In the genomic region with DNA sequence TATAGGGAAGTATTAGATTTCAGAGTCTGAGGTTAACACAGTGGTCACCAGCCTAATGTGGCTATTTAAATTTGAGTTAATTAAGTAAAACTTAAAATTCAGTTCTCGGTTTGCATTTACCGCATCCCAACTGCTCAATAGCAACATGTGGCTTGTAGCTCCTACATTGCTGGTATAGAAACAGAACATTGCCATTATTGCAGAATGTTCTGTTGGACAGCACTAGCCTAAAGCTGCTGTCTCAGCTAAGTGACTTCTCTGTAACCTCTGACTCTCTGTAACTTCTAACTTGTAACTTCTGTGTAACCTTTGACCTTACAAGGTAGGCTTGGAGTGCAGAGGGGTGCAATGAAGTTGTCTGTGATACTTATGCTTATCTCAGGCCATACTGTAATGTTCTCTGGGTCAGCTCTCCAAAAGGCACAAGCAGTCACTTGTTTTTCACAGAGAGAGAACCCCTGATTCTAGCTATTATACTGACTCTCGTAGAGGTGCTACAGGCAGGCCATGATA, we compare ENCODE assay signal across 36 cellular contexts.
"Had no signal": no experiment of that assay in that cellular context is flagged by ENCODE, and none has a peak within 500 bp of the region (broad histone marks: within the 10 kb centered on the region; RNA-seq: fewer than 3 reads in every experiment).

No MANE protein-coding gene starts in this region.

- ATAC-seq: activated CD4-positive, alpha-beta T cell treated with anti-CD3 and anti-CD28 coated beads for 36 hours; activated CD8-positive, alpha-beta memory T cell treated with anti-CD3 and anti-CD28 coated beads, Interleukin-2, amount 10 ng/mL, durations not matched to agents 7 days and 5 days; activated CD8-positive, alpha-beta T cell treated with anti-CD3 and anti-CD28 coated beads, Interleukin-2, amount 10 ng/mL, durations not matched to agents 7 days and 5 days; activated T-cell treated with anti-CD3 and anti-CD28 coated beads, Interleukin-2, amount 50 U/mL, for 72 hours; body of pancreas; left colon; psoas muscle; stimulated activated effector memory CD8-positive, alpha-beta T cell treated with anti-CD3 and anti-CD28 coated beads, Interleukin-12 subunit alpha, Interleukin-12 subunit beta, amount 100 ng/mL, for 72 hours; T-helper 17 cell had no signal

- H3K36me3 ChIP-seq: adrenal gland, sigmoid colon, thoracic aorta, uterus had no signal

- H3K4me1 ChIP-seq: parathyroid adenoma, uterus had no signal

- H3K79me2 ChIP-seq: parathyroid adenoma had no signal

- H3K4me3 Mint-ChIP-seq: activated CD4-positive, alpha-beta T cell treated with anti-CD3 and anti-CD28 coated beads for 36 hours; activated CD8-positive, alpha-beta memory T cell treated with anti-CD3 and anti-CD28 coated beads, Interleukin-2, amount 10 ng/mL, durations not matched to agents 7 days and 5 days; activated CD8-positive, alpha-beta T cell treated with anti-CD3 and anti-CD28 coated beads, Interleukin-2, amount 10 ng/mL, durations not matched to agents 7 days and 5 days; activated naive CD4-positive, alpha-beta T cell treated with anti-CD3 and anti-CD28 coated beads for 36 hours; activated naive CD8-positive, alpha-beta T cell treated with anti-CD3 and anti-CD28 coated beads for 36 hours; activated T-cell treated with anti-CD3 and anti-CD28 coated beads, Interleukin-2, amount 50 U/mL, for 72 hours; naive B cell; neural crest cell; stimulated activated effector memory CD8-positive, alpha-beta T cell treated with anti-CD3 and anti-CD28 coated beads, Interleukin-12 subunit alpha, Interleukin-12 subunit beta, amount 100 ng/mL, for 72 hours; stimulated activated naive CD8-positive, alpha-beta T cell treated with anti-CD3 and anti-CD28 coated beads, Interleukin-15, Interleukin-2, amounts not matched to agents 100 ng/mL and 50 ng/mL, for 24 hours; T-helper 17 cell had no signal

- H3K27ac Mint-ChIP-seq: activated CD4-positive, alpha-beta T cell treated with anti-CD3 and anti-CD28 coated beads for 36 hours; activated CD8-positive, alpha-beta memory T cell treated with anti-CD3 and anti-CD28 coated beads, Interleukin-2, amount 10 ng/mL, durations not matched to agents 7 days and 5 days; activated CD8-positive, alpha-beta T cell treated with anti-CD3 and anti-CD28 coated beads, Interleukin-2, amount 10 ng/mL, durations not matched to agents 7 days and 5 days; activated naive CD4-positive, alpha-beta T cell treated with anti-CD3 and anti-CD28 coated beads for 36 hours; activated naive CD8-positive, alpha-beta T cell treated with anti-CD3 and anti-CD28 coated beads for 36 hours; activated T-cell treated with anti-CD3 and anti-CD28 coated beads, Interleukin-2, amount 50 U/mL, for 72 hours; naive B cell; stimulated activated effector memory CD8-positive, alpha-beta T cell treated with anti-CD3 and anti-CD28 coated beads, Interleukin-12 subunit alpha, Interleukin-12 subunit beta, amount 100 ng/mL, for 72 hours; stimulated activated naive CD8-positive, alpha-beta T cell treated with anti-CD3 and anti-CD28 coated beads, Interleukin-15, Interleukin-2, amounts not matched to agents 100 ng/mL and 50 ng/mL, for 24 hours; T-helper 17 cell had no signal

- H3K27me3 ChIP-seq: adrenal gland, body of pancreas, dorsolateral prefrontal cortex, sigmoid colon, uterus had no signal

- H3K36me3 Mint-ChIP-seq: activated CD8-positive, alpha-beta memory T cell treated with anti-CD3 and anti-CD28 coated beads, Interleukin-2, amount 10 ng/mL, durations not matched to agents 7 days and 5 days; activated naive CD8-positive, alpha-beta T cell treated with anti-CD3 and anti-CD28 coated beads for 36 hours; stimulated activated effector memory CD8-positive, alpha-beta T cell treated with anti-CD3 and anti-CD28 coated beads, Interleukin-12 subunit alpha, Interleukin-12 subunit beta, amount 100 ng/mL, for 72 hours had no signal

- H2AFZ ChIP-seq: parathyroid adenoma had no signal

- H3K4me1 Mint-ChIP-seq: activated CD8-positive, alpha-beta memory T cell treated with anti-CD3 and anti-CD28 coated beads, Interleukin-2, amount 10 ng/mL, durations not matched to agents 7 days and 5 days; naive B cell; stimulated activated effector memory CD8-positive, alpha-beta T cell treated with anti-CD3 and anti-CD28 coated beads, Interleukin-12 subunit alpha, Interleukin-12 subunit beta, amount 100 ng/mL, for 72 hours had no signal

- DNase-seq: activated CD4-positive, alpha-beta T cell treated with anti-CD3 and anti-CD28 coated beads for 36 hours; activated CD4-positive, CD25-positive, alpha-beta regulatory T cell; activated CD8-positive, alpha-beta memory T cell treated with anti-CD3 and anti-CD28 coated beads, Interleukin-2, amount 10 ng/mL, durations not matched to agents 7 days and 5 days; activated CD8-positive, alpha-beta T cell treated with anti-CD3 and anti-CD28 coated beads, Interleukin-2, amount 10 ng/mL, durations not matched to agents 7 days and 5 days; activated effector memory CD4-positive, alpha-beta T cell treated with Interleukin-2 at 50 U/mL for 16 hours; activated naive CD4-positive, alpha-beta T cell treated with anti-CD3 and anti-CD28 coated beads for 36 hours; activated naive CD8-positive, alpha-beta T cell treated with anti-CD3 and anti-CD28 coated beads for 36 hours; activated T-cell treated with anti-CD3 and anti-CD28 coated beads for 4 hours; activated T-cell treated with anti-CD3 and anti-CD28 coated beads, Interleukin-2, amount 50 U/mL, for 72 hours; adrenal gland; aorta; body of pancreas; cerebellar nuclear complex; dorsolateral prefrontal cortex; effector memory CD4-positive, alpha-beta T cell; foreskin fibroblast; head of caudate nucleus; hippocampal formation; left colon; mammary epithelial cell; naive B cell; occipital lobe; psoas muscle; sigmoid colon; small intestine; stimulated activated CD4-positive, alpha-beta T cell treated with anti-CD3 and anti-CD28 coated beads, Interleukin-4, amount 100 ng/mL, for 24 hours; T-helper 17 cell; T1000; trophoblast cell; uterus had no signal

- H3K27ac ChIP-seq: adrenal gland, body of pancreas, coronary artery, parathyroid adenoma, psoas muscle, sigmoid colon, thoracic aorta, uterus had no signal

- H3K9me3 Mint-ChIP-seq: activated naive CD4-positive, alpha-beta T cell treated with anti-CD3 and anti-CD28 coated beads for 36 hours; activated naive CD8-positive, alpha-beta T cell treated with anti-CD3 and anti-CD28 coated beads for 36 hours; activated T-cell treated with anti-CD3 and anti-CD28 coated beads, Interleukin-2, amount 50 U/mL, for 72 hours; naive B cell; stimulated activated effector memory CD8-positive, alpha-beta T cell treated with anti-CD3 and anti-CD28 coated beads, Interleukin-12 subunit alpha, Interleukin-12 subunit beta, amount 100 ng/mL, for 72 hours had no signal

- H3K4me3 ChIP-seq: adrenal gland, body of pancreas, coronary artery, dorsolateral prefrontal cortex, psoas muscle, sigmoid colon, thoracic aorta, uterus had no signal
